ENCODE assay signal across 9 cellular contexts in genomic region chr12:67593041-67593870, GRCh38. TPM values are rescaled to one million over a fixed set of nuclear protein-coding genes. Genes with fewer than 3 reads are reported as not detected.
DNase-seq lines count a peak whose midpoint lies in the region; ATAC-seq, FAIRE-seq and TF ChIP-seq lines count a peak whose summit lies in the region.
"Had no signal": no experiment of that assay in that cellular context is flagged by ENCODE, and none has a peak within 500 bp of the region (broad histone marks: within the 10 kb centered on the region; RNA-seq: fewer than 3 reads in every experiment).

No MANE protein-coding gene starts in this region.

- no peak overlapping the region for H2AFZ ChIP-seq in fibroblast of lung (ENCODE audit: low read length)

- no peak for TF ChIP-seq POLR2A in transverse colon (IDR thresholded peaks at IDR 0.05)

- peak overlapping the region; percentile 5 for H3K4me3 Mint-ChIP-seq in activated naive CD8-positive, alpha-beta T cell
- H3K4me3 Mint-ChIP-seq in activated naive CD8-positive, alpha-beta T cell treated with anti-CD3 and anti-CD28 coated beads, Interleukin-2, amount 50 U/mL, for 24 hours = no peak overlapping the region

- H3K36me3 ChIP-seq in fibroblast of lung (ENCODE audit: control insufficient read depth, insufficient read depth, low read length) (no peaks in the 10 kb centered on the region), transverse colon (no peaks in the 10 kb centered on the region)

- TF ChIP-seq EP300 in transverse colon (IDR thresholded peaks at IDR 0.05; ENCODE audit: low read depth) = no peak

- no peak overlapping the region for H3K4me3 ChIP-seq in fibroblast of lung (replicated peaks in 1 of 4; ENCODE audit: control extremely low read depth in 1 of 4, insufficient read depth in 1 of 4, low read depth in 3 of 4, low read length in 4 of 4)
- H3K4me3 ChIP-seq in transverse colon = no peak overlapping the region

- no peak overlapping the region for H3K27ac ChIP-seq in fibroblast of lung (ENCODE audit: insufficient read depth, low read length)
- H3K27ac ChIP-seq in transverse colon = peak overlapping the region in 1 of 4 donors; percentile 66

- H3K27me3 Mint-ChIP-seq in activated naive CD8-positive, alpha-beta T cell = no peaks in the 10 kb centered on the region
- no peaks in the 10 kb centered on the region for H3K27me3 Mint-ChIP-seq in activated naive CD8-positive, alpha-beta T cell treated with anti-CD3 and anti-CD28 coated beads, Interleukin-2, amount 50 U/mL, for 24 hours

- H3K9me3 Mint-ChIP-seq in activated naive CD8-positive, alpha-beta T cell (ENCODE audit: low read depth) = peaks cover 4% of the 10 kb centered on the region
- peaks cover 5% of the 10 kb centered on the region for H3K9me3 Mint-ChIP-seq in activated naive CD8-positive, alpha-beta T cell treated with anti-CD3 and anti-CD28 coated beads, Interleukin-2, amount 50 U/mL, for 24 hours

- peak overlapping the region; percentile 17 for H3K4me2 ChIP-seq in fibroblast of lung (ENCODE audit: extremely low read depth, insufficient read depth, low read length)

- DNase-seq in activated naive CD8-positive, alpha-beta T cell treated with anti-CD3 and anti-CD28 coated beads, Interleukin-2, amount 50 U/mL, for 24 hours = no peak
- peak; percentile 47 for DNase-seq in NCI-H2196 treated with DMSO at 0.1 percent for 48 hours (lab: John Stamatoyannopoulos, UW; ENCODE audit: unreplicated experiment)
- peak; percentile 4 to 52 for DNase-seq in fibroblast of lung (ENCODE audit: low read depth in 2 of 2)
- DNase-seq in transverse colon = peak; percentile 88
- DNase-seq in GM19239 (ENCODE audit: insufficient read length, low spot score) = no peak
- DNase-seq in globus pallidus (ENCODE audit: low spot score) = no peak
- DNase-seq: NCI-H526 treated with DMSO at 0.1 percent for 48 hours had no signal

- no peak for TF ChIP-seq CTCF in fibroblast of lung (conservative IDR thresholded peaks at IDR 0.05 in 1 of 2, IDR thresholded peaks at IDR 0.05 in 1 of 2; ENCODE audit: low read depth in 1 of 2, low read length in 2 of 2)
- TF ChIP-seq CTCF in transverse colon (IDR thresholded peaks at IDR 0.05) = no peak

- no peaks in the 10 kb centered on the region for H3K9me3 ChIP-seq in fibroblast of lung (ENCODE audit: control insufficient read depth, insufficient read depth, low read depth, low read length)
- H3K9me3 ChIP-seq in transverse colon = no peaks in the 10 kb centered on the region

- H3K27me3 ChIP-seq in fibroblast of lung (ENCODE audit: control insufficient read depth, insufficient read depth, low read length) (no peaks in the 10 kb centered on the region), transverse colon (no peaks in the 10 kb centered on the region)

- WGBS in transverse colon (ENCODE audit: low coverage in 1 of 2), 2 donors = 61 to 78% methylated on average over 1 of the region's 1 CpG

- no peaks in the 10 kb centered on the region for H3K36me3 Mint-ChIP-seq in activated naive CD8-positive, alpha-beta T cell
- no peaks in the 10 kb centered on the region for H3K36me3 Mint-ChIP-seq in activated naive CD8-positive, alpha-beta T cell treated with anti-CD3 and anti-CD28 coated beads, Interleukin-2, amount 50 U/mL, for 24 hours (ENCODE audit: low read depth)

- ATAC-seq in activated naive CD8-positive, alpha-beta T cell treated with anti-CD3 and anti-CD28 coated beads, Interleukin-2, amount 50 U/mL, for 24 hours = no peak
- no peak for ATAC-seq in GM21526 (IDR thresholded peaks at IDR 0.05; ENCODE audit: low FRiP score, unreplicated experiment)

- no peak for FAIRE-seq in GM19239 (lab: Jason Lieb, UNC)

- H3K79me2 ChIP-seq in fibroblast of lung (ENCODE audit: control insufficient read depth, insufficient read depth, low read length) = no peaks in the 10 kb centered on the region

- H3K4me1 ChIP-seq in fibroblast of lung (ENCODE audit: control insufficient read depth, extremely low read depth, insufficient read depth, low read length) (no peaks in the 10 kb centered on the region), transverse colon (peaks cover 0 to 19% (median 8%) of the 10 kb centered on the region in 4 donors)

- no peaks in the 10 kb centered on the region for H4K20me1 ChIP-seq in fibroblast of lung (ENCODE audit: control insufficient read depth, extremely low read depth, insufficient read depth, low read length)

- H3K4me1 Mint-ChIP-seq in activated naive CD8-positive, alpha-beta T cell (ENCODE audit: low read depth) = peaks cover 55% of the 10 kb centered on the region
- peaks cover 48% of the 10 kb centered on the region for H3K4me1 Mint-ChIP-seq in activated naive CD8-positive, alpha-beta T cell treated with anti-CD3 and anti-CD28 coated beads, Interleukin-2, amount 50 U/mL, for 24 hours

- peak overlapping the region; percentile 4 for H3K27ac Mint-ChIP-seq in activated naive CD8-positive, alpha-beta T cell
- H3K27ac Mint-ChIP-seq in activated naive CD8-positive, alpha-beta T cell treated with anti-CD3 and anti-CD28 coated beads, Interleukin-2, amount 50 U/mL, for 24 hours = no peak overlapping the region

- in situ Hi-C loops in transverse colon (cut with MboI; ENCODE audit: low pct_ligation_motif_present in 1 of 4, low pct_unique_long_range_greater_than_20kb in 1 of 4, low sequenced_read_pairs in 3 of 4) = no loop called here

- intact Hi-C loops in transverse colon (cut with DNase I; ENCODE audit: low total_unique reads) = no loop called here

- no peak overlapping the region for H3K9ac ChIP-seq in fibroblast of lung (ENCODE audit: insufficient read depth, low read length)

RNA-seq across cellular contexts. Expression of gene DYRK2, which starts 55.3 kb away (rescaled TPM):
- total RNA-seq in fibroblast of lung (19.0 and 22.5 TPM in 2 replicates), transverse colon (100 to 1,000 TPM in 2 of 4 donors, 10 to 100 TPM in 2; 26.9 to 147 (median 96.6) TPM)
- 18.3 and 18.7 TPM in 2 replicates for polyA plus RNA-seq in fibroblast of lung
- 16.4 and 18.0 TPM in 2 replicates for polyA plus RNA-seq in fibroblast of lung (2012)
- 15.6 and 31.8 TPM in 2 replicates for polyA minus RNA-seq in fibroblast of lung (ENCODE audit: low replicate concordance)

Comparison
In these comparisons a context has a peak if more than half of its experiments do, and no peak if none do; other contexts are left out.
1. DNase-seq: peak in NCI-H2196 treated with DMSO at 0.1 percent for 48 hours (single experiment), fibroblast of lung (2 of 2) and transverse colon (single experiment); none in activated naive CD8-positive, alpha-beta T cell treated with anti-CD3 and anti-CD28 coated beads, Interleukin-2, amount 50 U/mL, for 24 hours (single experiment), GM19239 (single experiment) and globus pallidus (single experiment).